Comparison of ENCODE assay signal across 9 cellular contexts in genomic region chr19:33797821-33798633, GRCh38. TPM values are rescaled to one million over a fixed set of nuclear protein-coding genes. Genes with fewer than 3 reads are reported as not detected.
DNase-seq lines count a peak whose midpoint lies in the region; ATAC-seq and TF ChIP-seq lines count a peak whose summit lies in the region.
"Had no signal": no experiment of that assay in that cellular context is flagged by ENCODE, and none has a peak within 500 bp of the region (broad histone marks: within the 10 kb centered on the region; RNA-seq: fewer than 3 reads in every experiment).

No MANE protein-coding gene starts in this region.

- WGBS in neuronal stem cell (ENCODE audit: extremely low coverage in 2 of 2, insufficient read length in 2 of 2, insufficient replicate concordance in 1 of 2), 2 donors = no CpG with 5 or more reads among the region's 61 CpGs

- no peak overlapping the region for H4K8ac ChIP-seq in neuronal stem cell (ENCODE audit: low read depth, low read length)

- no peak overlapping the region for H3K27ac Mint-ChIP-seq in activated CD4-positive, alpha-beta memory T cell treated with anti-CD3 and anti-CD28 coated beads for 36 hours

- no peaks in the 10 kb centered on the region for H3K36me3 Mint-ChIP-seq in activated CD4-positive, alpha-beta memory T cell treated with anti-CD3 and anti-CD28 coated beads for 36 hours

- intact Hi-C loops in Right ventricle myocardium inferior (cut with DNase I) = loop anchor here (2.0 kb wide), 1 partner anchor 17 kb away; no protein-coding TSS in a partner anchor
- intact Hi-C loops in cardiac septum (cut with DNase I) = no loop called here
- intact Hi-C loops in activated CD4-positive, alpha-beta memory T cell treated with anti-CD3 and anti-CD28 coated beads for 36 hours (cut with micrococcal nuclease) = loop anchor here (2.0 kb wide), 1 partner anchor 425 kb away; the partner anchor contains the start of gene CEBPG

- H2BK120ac ChIP-seq in neuronal stem cell (ENCODE audit: low read depth, low read length) = no peak overlapping the region

- ATAC-seq in Right ventricle myocardium inferior (peak; percentile 40), foreskin keratinocyte (peak; percentile 9), GM18907 (IDR thresholded peaks at IDR 0.05; ENCODE audit: unreplicated experiment) (no peak), GM21737 (IDR thresholded peaks at IDR 0.05; ENCODE audit: unreplicated experiment) (no peak)

- CTCF ChIA-PET in activated CD4-positive, alpha-beta memory T cell treated with anti-CD3 and anti-CD28 coated beads for 36 hours (lab: Charles Lee) = interaction anchor here (2.0 to 4.7 kb wide), 2 partner anchors 20 to 22 kb away, joined by 9 to 30 read pairs; no protein-coding TSS in a partner anchor

- in situ Hi-C loops in KBM-7 (cut with MboI; ENCODE audit: low pct_unique_long_range_greater_than_20kb, low sequenced_read_pairs) = no loop called here

- peak overlapping the region; percentile 96 for H3K18ac ChIP-seq in neuronal stem cell (ENCODE audit: low read length)

- H2BK12ac ChIP-seq in neuronal stem cell (ENCODE audit: low read length) = no peak overlapping the region

- peaks cover 2% of the 10 kb centered on the region for H3K4me1 Mint-ChIP-seq in activated CD4-positive, alpha-beta memory T cell treated with anti-CD3 and anti-CD28 coated beads for 36 hours (ENCODE audit: low read depth)

- H2AK5ac ChIP-seq in neuronal stem cell (ENCODE audit: low read depth, low read length) = peak overlapping the region; percentile 93

- peak overlapping the region; percentile 67 for H3K23ac ChIP-seq in neuronal stem cell (ENCODE audit: low read depth, low read length, poor library complexity)

- peak overlapping the region; percentile 91 for H2BK5ac ChIP-seq in neuronal stem cell (ENCODE audit: low read length)

- peaks cover 22 to 46% of the 10 kb centered on the region in 2 donors for H3K36me3 ChIP-seq in neuronal stem cell (replicated peaks in 1 of 2; ENCODE audit: control insufficient read depth in 2 of 2, insufficient read depth in 2 of 2, low read length in 2 of 2)
- H3K36me3 ChIP-seq: adrenal gland had no signal

- no peak for TF ChIP-seq CTCF in foreskin keratinocyte (conservative IDR thresholded peaks at IDR 0.05)

- H3K27ac ChIP-seq in foreskin keratinocyte = no peak overlapping the region
- peak overlapping the region; percentile 97 for H3K27ac ChIP-seq in neuronal stem cell (replicated peaks; ENCODE audit: low read length)

- H3K4me3 Mint-ChIP-seq in activated CD4-positive, alpha-beta memory T cell treated with anti-CD3 and anti-CD28 coated beads for 36 hours = peak overlapping the region; percentile 74

- no peak overlapping the region for H2BK15ac ChIP-seq in neuronal stem cell (ENCODE audit: low read length)

- H3K4ac ChIP-seq in neuronal stem cell (ENCODE audit: low read length) = no peak overlapping the region

- H3K4me1 ChIP-seq in foreskin keratinocyte = no peaks in the 10 kb centered on the region
- H3K4me1 ChIP-seq in neuronal stem cell (ENCODE audit: control insufficient read depth in 2 of 2, insufficient read depth in 1 of 2, low read depth in 1 of 2, low read length in 2 of 2) = peaks cover 10 to 15% of the 10 kb centered on the region in 2 donors
- H3K4me1 ChIP-seq: adrenal gland had no signal

- H3K9ac ChIP-seq in neuronal stem cell (ENCODE audit: low read depth, low read length, poor library complexity) = peak overlapping the region; percentile 50

- peaks cover 5% of the 10 kb centered on the region for H3K79me1 ChIP-seq in neuronal stem cell (ENCODE audit: low read depth, low read length)

- H3K9me3 Mint-ChIP-seq in activated CD4-positive, alpha-beta memory T cell treated with anti-CD3 and anti-CD28 coated beads for 36 hours = no peaks in the 10 kb centered on the region

- H3K4me2 ChIP-seq in neuronal stem cell (ENCODE audit: insufficient read depth, low read length, poor library complexity, severe bottlenecking) = peak overlapping the region; percentile 96

- peaks cover 0 to 2% of the 10 kb centered on the region in 2 donors for H3K9me3 ChIP-seq in neuronal stem cell (replicated peaks in 1 of 2; ENCODE audit: control insufficient read depth in 2 of 2, insufficient read depth in 1 of 2, low read depth in 1 of 2, low read length in 2 of 2)
- H3K9me3 ChIP-seq: adrenal gland had no signal

- H3K14ac ChIP-seq in neuronal stem cell (ENCODE audit: low read length) = no peak overlapping the region

- H2AFZ ChIP-seq in neuronal stem cell (ENCODE audit: low read length) = peak overlapping the region; percentile 84

- H3K4me3 ChIP-seq in neuronal stem cell (ENCODE audit: low read length in 2 of 2) = peak overlapping the region; percentile 72 to 92

- H4K91ac ChIP-seq in neuronal stem cell (ENCODE audit: low read depth, low read length, poor library complexity) = no peak overlapping the region

- peaks cover 9% of the 10 kb centered on the region for H3K27me3 Mint-ChIP-seq in activated CD4-positive, alpha-beta memory T cell treated with anti-CD3 and anti-CD28 coated beads for 36 hours

- H3K27me3 ChIP-seq in foreskin keratinocyte (no peaks in the 10 kb centered on the region), neuronal stem cell (ENCODE audit: control insufficient read depth in 3 of 3, insufficient read depth in 3 of 3, low read depth in 1 of 3, low read length in 3 of 3) (no peaks in the 10 kb centered on the region)

- POLR2A ChIA-PET in activated CD4-positive, alpha-beta memory T cell treated with anti-CD3 and anti-CD28 coated beads for 36 hours (lab: Charles Lee) = interaction anchor here (0.5 to 1.5 kb wide), 4 partner anchors 7 to 276 kb away, joined by 3 to 4 read pairs (median 3); partner anchors contain the start of gene PEPD

- DNase-seq in Right ventricle myocardium inferior (ENCODE audit: missing footprints) (peak; percentile 76), cardiac septum (ENCODE audit: low spot score) (no peak), foreskin keratinocyte (peak in 1 of 2 donors; percentile 45), neuronal stem cell (ENCODE audit: low spot score) (peak; percentile 61), KBM-7 (no peak)
- peak; percentile 45 for DNase-seq in activated CD4-positive, alpha-beta memory T cell treated with anti-CD3 and anti-CD28 coated beads for 36 hours

RNA-seq across cellular contexts. Expression of gene KCTD15, which starts 1.4 kb away (rescaled TPM):
- total RNA-seq in Right ventricle myocardium inferior = 10.1 TPM
- 20.2 TPM for total RNA-seq in cardiac septum
- total RNA-seq in activated CD4-positive, alpha-beta memory T cell treated with anti-CD3 and anti-CD28 coated beads for 36 hours = 10 to 100 TPM; 10.2 to 11.8 TPM
- 19.5 and 27.6 TPM in 2 replicates for total RNA-seq in foreskin keratinocyte
- 14.8 and 19.0 TPM in 2 replicates for polyA plus RNA-seq in foreskin keratinocyte
- 20.7 TPM for polyA plus RNA-seq in neuronal stem cell (2013, experiment 1 of 2)
- 20.9 TPM for polyA plus RNA-seq in neuronal stem cell (2013, experiment 2 of 2)

Comparison
In these comparisons a context has a peak if more than half of its experiments do, and no peak if none do; other contexts are left out.
1. DNase-seq: peak in Right ventricle myocardium inferior (single experiment), activated CD4-positive, alpha-beta memory T cell treated with anti-CD3 and anti-CD28 coated beads for 36 hours (single experiment) and neuronal stem cell (single experiment); none in cardiac septum (single experiment) and KBM-7 (single experiment).
2. ATAC-seq: peak in Right ventricle myocardium inferior (single experiment) and foreskin keratinocyte (single experiment); none in GM18907 (single experiment) and GM21737 (single experiment).